In genomic region chr5:123803359-123803758, GRCh38 we compare ENCODE assay signal across 19 cellular contexts.
"Had no signal": no experiment of that assay in that cellular context is flagged by ENCODE, and none has a peak within 500 bp of the region (broad histone marks: within the 10 kb centered on the region; RNA-seq: fewer than 3 reads in every experiment).

No MANE protein-coding gene starts in this region.

- H3K36me3 ChIP-seq: gastroesophageal sphincter, heart right ventricle, lower lobe of right lung, neutrophil, tibial artery had no signal

- H3K9ac ChIP-seq: parathyroid adenoma had no signal

- H3K27me3 ChIP-seq: gastroesophageal sphincter, heart right ventricle, neutrophil, tibial artery had no signal

- DNase-seq: activated CD4-positive, alpha-beta memory T cell treated with anti-CD3 and anti-CD28 coated beads for 36 hours; activated CD4-positive, alpha-beta T cell treated with anti-CD3 and anti-CD28 coated beads for 36 hours; activated CD8-positive, alpha-beta memory T cell treated with anti-CD3 and anti-CD28 coated beads, Interleukin-2, amount 10 ng/mL, durations not matched to agents 7 days and 5 days; activated naive CD4-positive, alpha-beta T cell treated with anti-CD3 and anti-CD28 coated beads for 36 hours; activated naive CD8-positive, alpha-beta T cell treated with anti-CD3 and anti-CD28 coated beads, Interleukin-2, amount 50 U/mL, for 24 hours; activated T-cell treated with anti-CD3 and anti-CD28 coated beads, Interleukin-2, amount 50 U/mL, for 1 hour; aorta; dermis blood vessel endothelial cell; erythroblast; heart right ventricle; left colon; lower lobe of right lung; naive B cell; stimulated activated CD4-positive, alpha-beta T cell treated with anti-CD3 and anti-CD28 coated beads, Interleukin-12 subunit alpha, Interleukin-12 subunit beta, amount 100 ng/mL, for 4 hours; stimulated activated CD4-positive, alpha-beta T cell treated with anti-CD3 and anti-CD28 coated beads, Interleukin-2, amount 100 ng/mL, for 24 hours; tibial artery had no signal

- H3K4me1 ChIP-seq: lower lobe of right lung, tibial artery had no signal

- H3K4me3 ChIP-seq: gastroesophageal sphincter, heart right ventricle, lower lobe of right lung, tibial artery had no signal

- H3K27ac ChIP-seq: gastroesophageal sphincter, heart right ventricle, lower lobe of right lung, neutrophil, parathyroid adenoma, tibial artery had no signal

- H3K9me3 ChIP-seq: gastroesophageal sphincter, heart right ventricle, lower lobe of right lung, neutrophil, tibial artery had no signal

- H3K79me2 ChIP-seq: parathyroid adenoma had no signal
